ENCODE assay signal across 26 cellular contexts in genomic region chr9:128822407-128823042, GRCh38.
"Had no signal": no experiment of that assay in that cellular context is flagged by ENCODE, and none has a peak within 500 bp of the region (broad histone marks: within the 10 kb centered on the region; RNA-seq: fewer than 3 reads in every experiment).

No MANE protein-coding gene starts in this region.

- H3K4me3 Mint-ChIP-seq: activated naive CD4-positive, alpha-beta T cell treated with anti-CD3 and anti-CD28 coated beads, Interleukin-2, amount 50 U/mL, for 24 hours; activated naive CD8-positive, alpha-beta T cell treated with anti-CD3 and anti-CD28 coated beads, Interleukin-2, amount 50 U/mL, for 24 hours; activated T-cell treated with anti-CD3 and anti-CD28 coated beads, Interleukin-2, amount 50 U/mL, for 24 hours; central memory CD8-positive, alpha-beta T cell; stimulated activated naive CD8-positive, alpha-beta T cell treated with anti-CD3 and anti-CD28 coated beads, Interleukin-15, Interleukin-2, amounts not matched to agents 100 ng/mL and 50 ng/mL, for 24 hours; T-helper 17 cell had no signal

- ATAC-seq: activated CD4-positive, CD25-positive, alpha-beta regulatory T cell treated with anti-CD3 and anti-CD28 coated beads, Interleukin-2, amount 50 U/mL, for 24 hours; activated naive CD8-positive, alpha-beta T cell treated with anti-CD3 and anti-CD28 coated beads, Interleukin-2, amount 50 U/mL, for 24 hours; gastroesophageal sphincter; left colon; T-helper 17 cell had no signal

- H3K27ac Mint-ChIP-seq: activated naive CD4-positive, alpha-beta T cell treated with anti-CD3 and anti-CD28 coated beads, Interleukin-2, amount 50 U/mL, for 24 hours; activated naive CD8-positive, alpha-beta T cell treated with anti-CD3 and anti-CD28 coated beads, Interleukin-2, amount 50 U/mL, for 24 hours; activated T-helper 2 cell treated with anti-CD3 and anti-CD28 coated beads, Interferon-gamma antibody, Interleukin-2, Interleukin-4, amounts not matched to agents 10 μg/mL and 5 μg/mL and 100 μg/mL, durations not matched to agents 14 hours and 24 hours and 36 hours had no signal

- H3K27ac ChIP-seq: gastroesophageal sphincter, parathyroid adenoma, right atrium auricular region, thoracic aorta, WERI-Rb-1 had no signal

- H3K27me3 Mint-ChIP-seq: activated naive CD4-positive, alpha-beta T cell treated with anti-CD3 and anti-CD28 coated beads, Interleukin-2, amount 50 U/mL, for 24 hours; activated naive CD8-positive, alpha-beta T cell treated with anti-CD3 and anti-CD28 coated beads, Interleukin-2, amount 50 U/mL, for 24 hours; activated T-cell treated with anti-CD3 and anti-CD28 coated beads, Interleukin-2, amount 50 U/mL, for 24 hours; central memory CD8-positive, alpha-beta T cell; stimulated activated naive CD8-positive, alpha-beta T cell treated with anti-CD3 and anti-CD28 coated beads, Interleukin-15, Interleukin-2, amounts not matched to agents 100 ng/mL and 50 ng/mL, for 24 hours; T-helper 17 cell had no signal

- DNase-seq: activated CD8-positive, alpha-beta memory T cell treated with anti-CD3 and anti-CD28 coated beads for 24 hours; activated naive CD8-positive, alpha-beta T cell treated with anti-CD3 and anti-CD28 coated beads, Interleukin-2, amount 50 U/mL, for 24 hours; activated T-cell treated with anti-CD3 and anti-CD28 coated beads, Interleukin-2, amount 50 U/mL, for 24 hours; dermis blood vessel endothelial cell; effector CD4-positive, alpha-beta T cell; head of caudate nucleus; hippocampal formation; kidney; left colon; mammary epithelial cell; nucleus accumbens; spleen; stimulated activated CD4-positive, alpha-beta T cell treated with anti-CD3 and anti-CD28 coated beads, Interleukin-2, amount 100 ng/mL, for 48 hours; T-helper 17 cell; T1000; trophoblast cell; WERI-Rb-1 had no signal

- H3K36me3 Mint-ChIP-seq: activated naive CD4-positive, alpha-beta T cell treated with anti-CD3 and anti-CD28 coated beads, Interleukin-2, amount 50 U/mL, for 24 hours had no signal

- H3K9me3 Mint-ChIP-seq: activated naive CD4-positive, alpha-beta T cell treated with anti-CD3 and anti-CD28 coated beads, Interleukin-2, amount 50 U/mL, for 24 hours; activated naive CD8-positive, alpha-beta T cell treated with anti-CD3 and anti-CD28 coated beads, Interleukin-2, amount 50 U/mL, for 24 hours; activated T-cell treated with anti-CD3 and anti-CD28 coated beads, Interleukin-2, amount 50 U/mL, for 24 hours; activated T-helper 2 cell treated with anti-CD3 and anti-CD28 coated beads, Interferon-gamma antibody, Interleukin-2, Interleukin-4, amounts not matched to agents 10 μg/mL and 5 μg/mL and 100 μg/mL, durations not matched to agents 14 hours and 24 hours and 36 hours; central memory CD8-positive, alpha-beta T cell; stimulated activated naive CD8-positive, alpha-beta T cell treated with anti-CD3 and anti-CD28 coated beads, Interleukin-15, Interleukin-2, amounts not matched to agents 100 ng/mL and 50 ng/mL, for 24 hours had no signal
